ENCODE assay signal across 7 cellular contexts in genomic region chr1:242179767-242180166, GRCh38.
A peak's percentile ranks its signal among the peaks of the same experiment; 100 is the strongest.
DNase-seq lines count a peak whose midpoint lies in the region; ATAC-seq and TF ChIP-seq lines count a peak whose summit lies in the region.
"Not testable (repeated sequence)": the region's sequence is repeated elsewhere in the genome, so short reads cannot be mapped to it uniquely, and the experiment has no call there.

No MANE protein-coding gene starts in this region.

- not testable (repeated sequence) for H3K27ac Mint-ChIP-seq in GM23338

- not testable (repeated sequence) for TF ChIP-seq CTCF in GM23338 (conservative IDR thresholded peaks at IDR 0.05; ENCODE audit: low read depth in 2 of 2)

- not testable (repeated sequence) for H3K27me3 Mint-ChIP-seq in GM23338 (ENCODE audit: insufficient read depth, low read depth, poor library complexity)

- H3K9me2 ChIP-seq in GM23338 (ENCODE audit: insufficient read depth): not testable (repeated sequence)

- H3K79me2 ChIP-seq in GM23338 (replicated peaks; ENCODE audit: insufficient read depth): not testable (repeated sequence)

- H3K36me3 Mint-ChIP-seq in GM23338 (ENCODE audit: low read depth): peaks cover 13% of the 10 kb centered on the region; the same call in 2 of the 3 replicates

- H3K4me1 Mint-ChIP-seq in GM23338: peaks cover 25% of the 10 kb centered on the region

- peak; percentile 9 for DNase-seq in GM19240 (ENCODE audit: insufficient read length, low spot score)
- not testable (repeated sequence) for DNase-seq in GM23338 (ENCODE audit: low spot score)

- H3K4me3 ChIP-seq in GM23338: not testable (repeated sequence)

- ATAC-seq in GM18517 (IDR thresholded peaks at IDR 0.05; ENCODE audit: unreplicated experiment): peak; percentile 95
- ATAC-seq in GM21367 (IDR thresholded peaks at IDR 0.05; ENCODE audit: unreplicated experiment): peak; percentile 66
- ATAC-seq in GM23338: not testable (repeated sequence)
- ATAC-seq in HG02970 (IDR thresholded peaks at IDR 0.05; ENCODE audit: low FRiP score, unreplicated experiment): peak; percentile 64
- peak; percentile 83 for ATAC-seq in HG03175 (IDR thresholded peaks at IDR 0.05; ENCODE audit: unreplicated experiment)
- peak; percentile 94 for ATAC-seq in HG03565 (IDR thresholded peaks at IDR 0.05; ENCODE audit: unreplicated experiment)

- not testable (repeated sequence) for H2AFZ ChIP-seq in GM23338

- not testable (repeated sequence) for H4K20me1 ChIP-seq in GM23338 (replicated peaks; ENCODE audit: insufficient read depth)

- H3K27ac ChIP-seq in GM23338 (ENCODE audit: low read depth): peak overlapping the region; percentile 46

- not testable (repeated sequence) for H3K36me3 ChIP-seq in GM23338 (ENCODE audit: insufficient read depth)

- not testable (repeated sequence) for H3F3A ChIP-seq in GM23338 (replicated peaks; ENCODE audit: low read depth)

- peaks cover 15% of the 10 kb centered on the region for H3K9me3 Mint-ChIP-seq in GM23338

- H3K4me3 Mint-ChIP-seq in GM23338: not testable (repeated sequence)

- peak overlapping the region; percentile 25; the same call in 1 of the 2 replicates for H3K4me2 ChIP-seq in GM23338

- H3K27me3 ChIP-seq in GM23338 (ENCODE audit: insufficient read depth): not testable (repeated sequence)

- peaks cover 37% of the 10 kb centered on the region for H3K4me1 ChIP-seq in GM23338 (ENCODE audit: insufficient read depth)
